1 cellular context compared by ENCODE assay signal in genomic region chr9:33919276-33919897, GRCh38.
TF ChIP-seq lines count a peak whose summit lies in the region.

No MANE protein-coding gene starts in this region.

TF ChIP-seq in HCT116, 20 proteins besides CTCF, POLR2A, EP300 and RAD21 (continued from another document):
- TF ChIP-seq ZBTB33 (IDR thresholded peaks at IDR 0.05; ENCODE audit: extremely low read depth, insufficient replicate concordance, low read length) (no peak), FOSL1 (IDR thresholded peaks at IDR 0.05; ENCODE audit: low read depth) (no peak), SRF (IDR thresholded peaks at IDR 0.05; ENCODE audit: low read depth) (no peak), EZH2 (IDR thresholded peaks at IDR 0.05) (no peak), EZH2phosphoT487 (IDR thresholded peaks at IDR 0.05; ENCODE audit: borderline replicate concordance) (no peak), SIN3A (IDR thresholded peaks at IDR 0.05; ENCODE audit: low read depth) (no peak), TCF7L2 (IDR thresholded peaks at IDR 0.05; ENCODE audit: borderline replicate concordance, extremely low read depth, insufficient read depth, insufficient read length) (no peak), ZNF274 (IDR thresholded peaks at IDR 0.05; ENCODE audit: low read depth, low read length) (no peak)
